42 cellular contexts compared by ENCODE assay signal in genomic region chrX:44795945-44796450, GRCh38. TPM values are rescaled to one million over a fixed set of nuclear protein-coding genes. Genes with fewer than 3 reads are reported as not detected.
DNase-seq lines count a peak whose midpoint lies in the region; ATAC-seq, FAIRE-seq and TF ChIP-seq lines count a peak whose summit lies in the region.
"Had no signal": no experiment of that assay in that cellular context is flagged by ENCODE, and none has a peak within 500 bp of the region (broad histone marks: within the 10 kb centered on the region; RNA-seq: fewer than 3 reads in every experiment).

No MANE protein-coding gene starts in this region.

- TF ChIP-seq CTCF in GM12878 (IDR thresholded peaks at IDR 0.05 in 2 of 3, conservative IDR thresholded peaks at IDR 0.05 in 1 of 3; ENCODE audit: control insufficient read depth in 2 of 3, extremely low read depth in 1 of 3, insufficient read depth in 1 of 3, low read depth in 3 of 3, low read length in 3 of 3) (no peak), neutrophil (IDR thresholded peaks at IDR 0.05) (no peak), progenitor cell of endocrine pancreas (IDR thresholded peaks at IDR 0.05; ENCODE audit: unreplicated experiment) (no peak)

- ATAC-seq in GM18868 (IDR thresholded peaks at IDR 0.05; ENCODE audit: unreplicated experiment) (peak; percentile 86), GM12878 (peak; percentile 74), HG03280 (IDR thresholded peaks at IDR 0.05; ENCODE audit: unreplicated experiment) (no peak), GM21825 (IDR thresholded peaks at IDR 0.05; ENCODE audit: unreplicated experiment) (no peak)
- ATAC-seq: WTC11 had no signal

- H3K4me1 ChIP-seq in GM12878 (ENCODE audit: control insufficient read depth, insufficient read depth, low read length) (no peaks in the 10 kb centered on the region), neutrophil (ENCODE audit: control insufficient read depth in 1 of 2, insufficient read depth in 1 of 2, low read depth in 1 of 2, low read length in 1 of 2) (peaks cover 5 to 14% of the 10 kb centered on the region in 2 experiments)
- H3K4me1 ChIP-seq: left ventricle myocardium inferior, neural progenitor cell, parathyroid adenoma, right atrium auricular region, vagina had no signal

- no peak for TF ChIP-seq RAD21 in GM12878 (IDR thresholded peaks at IDR 0.05; ENCODE audit: insufficient read depth, low read depth, low read length)

- H3K9me3 ChIP-seq in GM12878 (replicated peaks; ENCODE audit: control insufficient read depth, insufficient read depth, low read length): no peaks in the 10 kb centered on the region
- H3K9me3 ChIP-seq in neutrophil: no peaks in the 10 kb centered on the region
- H3K9me3 ChIP-seq: left ventricle myocardium inferior, right atrium auricular region, thoracic aorta, vagina had no signal

- H3K9me3 Mint-ChIP-seq in progenitor cell of endocrine pancreas (ENCODE audit: low read depth): peaks cover 13% of the 10 kb centered on the region
- H3K9me3 Mint-ChIP-seq: activated CD4-positive, alpha-beta T cell treated with anti-CD3 and anti-CD28 coated beads, Interleukin-2, amount 10 ng/mL, durations not matched to agents 24 days and 14 days; activated naive CD4-positive, alpha-beta T cell treated with anti-CD3 and anti-CD28 coated beads, Interleukin-2, amount 50 U/mL, for 24 hours; activated T-helper 2 cell treated with anti-CD3 and anti-CD28 coated beads, Interferon-gamma antibody, Interleukin-2, Interleukin-4, amounts not matched to agents 10 μg/mL and 5 μg/mL and 100 μg/mL, durations not matched to agents 14 hours and 24 hours and 36 hours; stimulated activated naive CD8-positive, alpha-beta T cell treated with anti-CD3 and anti-CD28 coated beads, Interleukin-15, Interleukin-2, amounts not matched to agents 100 ng/mL and 50 ng/mL, for 24 hours; WTC11 had no signal

- 1% methylated on average over 3 of the region's 3 CpGs for WGBS in GM12878 (ENCODE audit: insufficient coverage, insufficient replicate concordance, low lambda C conversion rate, missing lambda C conversion rate)

- H3K4me3 ChIP-seq in GM12878 (no peak overlapping the region), neutrophil (ENCODE audit: low read depth in 1 of 2, low read length in 1 of 2) (no peak overlapping the region)
- H3K4me3 ChIP-seq: cardiac muscle cell, left ventricle myocardium inferior, neural progenitor cell, right atrium auricular region, thoracic aorta, vagina had no signal

- no peaks in the 10 kb centered on the region for H3K27me3 Mint-ChIP-seq in progenitor cell of endocrine pancreas
- H3K27me3 Mint-ChIP-seq: activated CD4-positive, alpha-beta T cell treated with anti-CD3 and anti-CD28 coated beads, Interleukin-2, amount 10 ng/mL, durations not matched to agents 24 days and 14 days; activated naive CD4-positive, alpha-beta T cell treated with anti-CD3 and anti-CD28 coated beads, Interleukin-2, amount 50 U/mL, for 24 hours; stimulated activated naive CD8-positive, alpha-beta T cell treated with anti-CD3 and anti-CD28 coated beads, Interleukin-15, Interleukin-2, amounts not matched to agents 100 ng/mL and 50 ng/mL, for 24 hours had no signal

- H3K4me3 Mint-ChIP-seq in progenitor cell of endocrine pancreas (ENCODE audit: low read depth): no peak overlapping the region
- H3K4me3 Mint-ChIP-seq: activated CD4-positive, alpha-beta T cell treated with anti-CD3 and anti-CD28 coated beads, Interleukin-2, amount 10 ng/mL, durations not matched to agents 24 days and 14 days; activated naive CD4-positive, alpha-beta T cell treated with anti-CD3 and anti-CD28 coated beads, Interleukin-2, amount 50 U/mL, for 24 hours; neural progenitor cell; stimulated activated naive CD8-positive, alpha-beta T cell treated with anti-CD3 and anti-CD28 coated beads, Interleukin-15, Interleukin-2, amounts not matched to agents 100 ng/mL and 50 ng/mL, for 24 hours; WTC11 had no signal

- BruUV-seq in GM12878 (replicated peaks; lab: Mats Ljungman, UMichigan): no TSS peak

- RAD21 ChIA-PET in GM12878 (lab: Charles Lee; ENCODE audit: unreplicated experiment): no interaction called here

- CTCF ChIA-PET in GM12878 (lab: Yijun Ruan, JAX): no interaction called here

- DNase-seq in MV-4-11 (lab: John Stamatoyannopoulos, UW) (peak; percentile 67), GM12878 (ENCODE audit: low read depth, low spot score) (peak; percentile 25), progenitor cell of endocrine pancreas (ENCODE audit: low spot score, unreplicated experiment) (no peak)
- DNase-seq: activated CD4-positive, alpha-beta T cell treated with anti-CD3 and anti-CD28 coated beads, Interleukin-2, amount 10 ng/mL, durations not matched to agents 24 days and 14 days; activated CD8-positive, alpha-beta memory T cell treated with anti-CD3 and anti-CD28 coated beads for 24 hours; activated T-cell treated with anti-CD3 and anti-CD28 coated beads for 4 hours; aorta; DMS 273 treated with DMSO at 0.1 percent for 48 hours; effector CD4-positive, alpha-beta T cell; EL; Kasumi-1; left ventricle myocardium inferior; NCI-H1092; NCI-H1694; NCI-H446; NCI-H748 treated with DMSO at 0.1 percent for 48 hours; OCI-M1; stimulated activated CD4-positive, alpha-beta T cell treated with anti-CD3 and anti-CD28 coated beads, Interleukin-1b, Interleukin-23, amount 100 ng/mL, for 48 hours; T-helper 1 cell had no signal

- H4K20me1 ChIP-seq in GM12878 (ENCODE audit: control insufficient read depth, insufficient read depth): no peaks in the 10 kb centered on the region

- H3K36me3 ChIP-seq in GM12878 (ENCODE audit: control insufficient read depth in 2 of 2, insufficient read depth in 2 of 2, low read length in 1 of 2): no peaks in the 10 kb centered on the region
- no peaks in the 10 kb centered on the region for H3K36me3 ChIP-seq in neutrophil
- H3K36me3 ChIP-seq: cardiac muscle cell, left ventricle myocardium inferior, neural progenitor cell, right atrium auricular region, thoracic aorta, vagina had no signal

- FAIRE-seq in GM12878 (lab: Jason Lieb, UNC): no peak
- FAIRE-seq: colon, GM12892, H54, islet of Langerhans had no signal

- H3K4me1 Mint-ChIP-seq in progenitor cell of endocrine pancreas (ENCODE audit: low read depth): no peaks in the 10 kb centered on the region
- H3K4me1 Mint-ChIP-seq: activated CD4-positive, alpha-beta T cell treated with anti-CD3 and anti-CD28 coated beads, Interleukin-2, amount 10 ng/mL, durations not matched to agents 24 days and 14 days; activated naive CD4-positive, alpha-beta T cell treated with anti-CD3 and anti-CD28 coated beads, Interleukin-2, amount 50 U/mL, for 24 hours; neural progenitor cell; WTC11 had no signal

- H3K36me3 Mint-ChIP-seq in progenitor cell of endocrine pancreas (ENCODE audit: insufficient read depth): no peaks in the 10 kb centered on the region
- H3K36me3 Mint-ChIP-seq: activated naive CD4-positive, alpha-beta T cell treated with anti-CD3 and anti-CD28 coated beads, Interleukin-2, amount 50 U/mL, for 24 hours; neural progenitor cell; WTC11 had no signal

- POLR2A ChIA-PET in GM12878 (lab: Charles Lee): no interaction called here

- no peak overlapping the region for H3K9ac ChIP-seq in GM12878 (ENCODE audit: control insufficient read depth, insufficient read depth, low read length)
- H3K9ac ChIP-seq: neural progenitor cell, parathyroid adenoma had no signal

- no peak for TF ChIP-seq EP300 in GM12878 (IDR thresholded peaks at IDR 0.05; ENCODE audit: borderline replicate concordance in 1 of 2, control insufficient read depth in 1 of 2, low read depth in 2 of 2, low read length in 2 of 2)

- H3K27ac ChIP-seq in GM12878 (ENCODE audit: control insufficient read depth, insufficient read depth) (no peak overlapping the region), neutrophil (peak overlapping the region; percentile 50)
- H3K27ac ChIP-seq: cardiac muscle cell, left ventricle myocardium inferior, neural progenitor cell, parathyroid adenoma, right atrium auricular region, RWPE1, thoracic aorta, vagina had no signal

- in situ Hi-C loops in GM12878 (cut with MboI): no loop called here

- no peaks in the 10 kb centered on the region for H3K79me2 ChIP-seq in GM12878 (ENCODE audit: control insufficient read depth, insufficient read depth, low read length)
- H3K79me2 ChIP-seq: parathyroid adenoma had no signal

- TF ChIP-seq POLR2A in GM12878 (IDR thresholded peaks at IDR 0.05; ENCODE audit: low read depth, low read length): no peak

- intact Hi-C loops in GM12878 (cut with micrococcal nuclease; ENCODE audit: unreplicated experiment): no loop called here

- H3K4me2 ChIP-seq in GM12878 (ENCODE audit: control insufficient read depth, insufficient read depth): no peak overlapping the region
- H3K4me2 ChIP-seq: neural progenitor cell had no signal

- SMC1A ChIA-PET in GM12878 (lab: Charles Lee; ENCODE audit: uncharacterized antibody, unreplicated experiment): no interaction called here

- peak overlapping the region; percentile 23; the same call in 1 of the 2 replicates for H2AFZ ChIP-seq in GM12878 (ENCODE audit: control insufficient read depth, low read depth, low read length)
- H2AFZ ChIP-seq: neural progenitor cell, parathyroid adenoma had no signal

- no peaks in the 10 kb centered on the region for H3K27me3 ChIP-seq in GM12878 (replicated peaks in 1 of 2; ENCODE audit: control insufficient read depth in 2 of 2, insufficient read depth in 2 of 2, low read length in 1 of 2)
- no peaks in the 10 kb centered on the region for H3K27me3 ChIP-seq in neutrophil
- H3K27me3 ChIP-seq: cardiac muscle cell, neural progenitor cell, right atrium auricular region, vagina had no signal

- no peak overlapping the region for H3K27ac Mint-ChIP-seq in progenitor cell of endocrine pancreas
- H3K27ac Mint-ChIP-seq: activated CD4-positive, alpha-beta T cell treated with anti-CD3 and anti-CD28 coated beads, Interleukin-2, amount 10 ng/mL, durations not matched to agents 24 days and 14 days; activated naive CD4-positive, alpha-beta T cell treated with anti-CD3 and anti-CD28 coated beads, Interleukin-2, amount 50 U/mL, for 24 hours; activated T-helper 2 cell treated with anti-CD3 and anti-CD28 coated beads, Interferon-gamma antibody, Interleukin-2, Interleukin-4, amounts not matched to agents 10 μg/mL and 5 μg/mL and 100 μg/mL, durations not matched to agents 14 hours and 24 hours and 36 hours; neural progenitor cell; stimulated activated naive CD8-positive, alpha-beta T cell treated with anti-CD3 and anti-CD28 coated beads, Interleukin-15, Interleukin-2, amounts not matched to agents 100 ng/mL and 50 ng/mL, for 24 hours; WTC11 had no signal

RNA-seq across cellular contexts. Expression of gene DUSP21, which starts 47.8 kb away (rescaled TPM):
- not detected in 2 replicates for total RNA-seq in GM12878 (2013; cell fraction: nucleolus; rRNA removed)
- total RNA-seq in GM12878 (2014; rRNA removed) (not detected in 2 replicates), GM12878 (2014; rRNA removed; fragmentation: Illumina TruSeq; extraction: Trizol) (not detected in 2 replicates), GM12878 (2021) (not detected in 2 replicates), progenitor cell of endocrine pancreas (not detected in 2 replicates)
- polyA plus RNA-seq in GM12878 (2011; ENCODE audit: low read depth): not detected
- polyA plus RNA-seq in GM12878 (2011; rRNA removed) (not detected in 2 replicates), GM12878 (2014; fragmentation: Illumina TruSeq; extraction: Trizol) (not detected in 2 replicates), GM12878 (2014; fragmentation: Nextera tagmentation; extraction: Ambion mirVana) (not detected), GM12878 (2014; rRNA removed) (not detected in 2 replicates), GM12878 (2016; fragmentation: Nextera tagmentation; extraction: Ambion mirVana) (not detected)
- not detected in 2 replicates for polyA plus RNA-seq in GM12878 (2011; cell fraction: cytosol; rRNA removed)
- not detected in 2 replicates for polyA plus RNA-seq in GM12878 (2011; cell fraction: nucleus; rRNA removed)
- not detected in 2 replicates for polyA plus RNA-seq in GM12878 (2012)
- polyA minus RNA-seq in GM12878 (2011; rRNA and poly(A)+ RNA removed): not detected in 2 replicates
- not detected in 2 replicates for polyA minus RNA-seq in GM12878 (2011; cell fraction: cytosol; rRNA and poly(A)+ RNA removed)
- not detected in 2 replicates for polyA minus RNA-seq in GM12878 (2011; cell fraction: nucleus; rRNA and poly(A)+ RNA removed)
- total RNA-seq: activated CD4-positive, alpha-beta T cell treated with anti-CD3 and anti-CD28 coated beads, Interleukin-2, amount 10 ng/mL, durations not matched to agents 24 days and 14 days; activated T-helper 2 cell treated with anti-CD3 and anti-CD28 coated beads, Interferon-gamma antibody, Interleukin-2, Interleukin-4, amounts not matched to agents 10 μg/mL and 5 μg/mL and 100 μg/mL, durations not matched to agents 14 hours and 24 hours and 36 hours; aorta; cardiac muscle cell; epithelial cell of proximal tubule; left ventricle myocardium inferior; myocyte; right atrium auricular region; thoracic aorta; vagina; WTC11 had no signal
- polyA plus RNA-seq: AG04450, aorta, BJ, cardiac muscle cell had no signal

Comparison
In these comparisons a context has a peak if more than half of its experiments do, and no peak if none do; other contexts are left out.
1. ATAC-seq: peak in GM18868 (single experiment) and GM12878 (single experiment); none in HG03280 (single experiment) and GM21825 (single experiment).